In genomic region chr12:12613334-12613733, GRCh38 we compare ENCODE assay signal across 8 cellular contexts. TPM values are rescaled to one million over a fixed set of nuclear protein-coding genes. Genes with fewer than 3 reads are reported as not detected.
DNase-seq lines count a peak whose midpoint lies in the region; ATAC-seq, FAIRE-seq and TF ChIP-seq lines count a peak whose summit lies in the region.

No MANE protein-coding gene starts in this region.

- no peak overlapping the region for H3K4me3 ChIP-seq in parathyroid adenoma (ENCODE audit: low read depth, low read length)
- no peak overlapping the region for H3K4me3 ChIP-seq in small intestine (ENCODE audit: low read depth in 1 of 2, low read length in 2 of 2)

- H3K27me3 ChIP-seq in parathyroid adenoma (ENCODE audit: control insufficient read depth, insufficient read depth, low read length) (no peaks in the 10 kb centered on the region), small intestine (ENCODE audit: control insufficient read depth in 2 of 2, insufficient read depth in 2 of 2, low read length in 2 of 2) (no peaks in the 10 kb centered on the region)

- CTCF ChIA-PET in Calu3 (lab: Charles Lee) = no interaction called here

- no peaks in the 10 kb centered on the region for H3K9me3 ChIP-seq in parathyroid adenoma (ENCODE audit: control insufficient read depth, low read length)
- no peaks in the 10 kb centered on the region for H3K9me3 ChIP-seq in small intestine (ENCODE audit: control insufficient read depth, low read depth)

- FAIRE-seq in small intestine (lab: Jason Lieb, UNC) = no peak

- no peaks in the 10 kb centered on the region for H3K4me1 ChIP-seq in parathyroid adenoma
- H3K4me1 ChIP-seq in small intestine (ENCODE audit: control insufficient read depth in 2 of 2, insufficient read depth in 1 of 2, low read depth in 1 of 2, low read length in 1 of 2) = peaks cover 2 to 7% of the 10 kb centered on the region in 2 donors

- H3K36me3 ChIP-seq in parathyroid adenoma (ENCODE audit: control insufficient read depth, insufficient read depth, low read length) = no peaks in the 10 kb centered on the region
- no peaks in the 10 kb centered on the region for H3K36me3 ChIP-seq in small intestine (ENCODE audit: control insufficient read depth in 2 of 2, insufficient read depth in 2 of 2, low read length in 2 of 2)

- BruUV-seq in Calu3 (replicated peaks; lab: Mats Ljungman, UMichigan) = TSS peak; percentile 43

- H3K36me3 Mint-ChIP-seq in Calu3 (ENCODE audit: insufficient read depth, unreplicated experiment) = peaks cover 19% of the 10 kb centered on the region

- H3K27ac ChIP-seq in cingulate gyrus (ENCODE audit: low read depth, low read length) (peak overlapping the region; percentile 75), parathyroid adenoma (peak overlapping the region; percentile 3), small intestine (ENCODE audit: low read depth in 1 of 2, low read length in 1 of 2) (peak overlapping the region in 1 of 2 donors; percentile 11)

- 34 to 63% (median 47%) methylated on average over 5 of the region's 5 CpGs for WGBS in small intestine, 3 donors

- H3K9me3 Mint-ChIP-seq in Calu3 (ENCODE audit: low read depth, unreplicated experiment) = no peaks in the 10 kb centered on the region

- peak overlapping the region; percentile 24 for H3K4me2 ChIP-seq in parathyroid adenoma (ENCODE audit: low read length)

- no peaks in the 10 kb centered on the region for H3K27me3 Mint-ChIP-seq in Calu3 (ENCODE audit: unreplicated experiment)

- peaks cover 24% of the 10 kb centered on the region for H3K79me2 ChIP-seq in parathyroid adenoma

- H3K9ac ChIP-seq in parathyroid adenoma = no peak overlapping the region

- ATAC-seq in GM21717 (IDR thresholded peaks at IDR 0.05; ENCODE audit: unreplicated experiment) = no peak
- ATAC-seq in activated CD4-positive, CD25-positive, alpha-beta regulatory T cell treated with anti-CD3 and anti-CD28 coated beads, Interleukin-2, amount 50 U/mL, for 24 hours = no peak

- peaks cover 35% of the 10 kb centered on the region for H3K4me1 Mint-ChIP-seq in Calu3 (ENCODE audit: low read depth, unreplicated experiment)

- intact Hi-C loops in Calu3 (cut with micrococcal nuclease; ENCODE audit: unreplicated experiment) = no loop called here

- DNase-seq in Calu3 (no peak), NCI-H82 (lab: John Stamatoyannopoulos, UW) (peak; percentile 63), small intestine (no peak), NCI-H526 (lab: John Stamatoyannopoulos, UW) (no peak)

- no peak overlapping the region for H2AFZ ChIP-seq in parathyroid adenoma

- no peak overlapping the region for H3K27ac Mint-ChIP-seq in Calu3 (ENCODE audit: unreplicated experiment)

- TF ChIP-seq CTCF in Calu3 (IDR thresholded peaks at IDR 0.05; ENCODE audit: unreplicated experiment) (no peak), parathyroid adenoma (IDR thresholded peaks at IDR 0.05) (no peak)

- H3K4me3 Mint-ChIP-seq in Calu3 (ENCODE audit: low read depth, unreplicated experiment) = peak overlapping the region; percentile 94

RNA-seq across cellular contexts. Expression of gene CREBL2, which starts 1.7 kb away (rescaled TPM):
- total RNA-seq in Calu3 (2022) = 17.0 and 20.4 TPM in 2 replicates
- 10 to 100 TPM; 16.9 to 23.5 (median 23.3) TPM for polyA plus RNA-seq in small intestine

RNA-seq across cellular contexts. Expression of gene DUSP16, which starts 50.7 kb away (rescaled TPM):
- 23.4 and 25.8 TPM in 2 replicates for total RNA-seq in Calu3 (2022)
- polyA plus RNA-seq in small intestine = 10 to 100 TPM; 22.5 to 33.1 (median 27.0) TPM
